ENCODE assay signal across 34 cellular contexts in the genomic region with DNA sequence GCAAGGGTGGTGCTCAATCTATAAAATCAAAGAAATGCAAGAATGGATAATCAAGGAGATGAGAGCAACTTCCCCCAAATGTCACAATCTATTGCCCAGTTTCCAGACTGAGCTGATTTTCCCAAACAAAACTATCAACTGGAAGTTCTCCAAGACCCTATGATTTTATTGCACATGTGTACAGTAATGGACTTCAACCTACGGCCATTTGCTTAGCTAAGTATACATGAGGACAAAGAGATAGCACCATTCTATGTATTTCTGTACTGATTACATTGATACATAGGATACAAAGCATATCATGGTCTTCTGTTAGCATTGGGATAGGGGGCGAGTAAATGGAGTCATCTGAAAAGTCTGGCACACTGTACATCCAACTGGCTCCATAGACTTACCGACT.
"Had no signal": no experiment of that assay in that cellular context is flagged by ENCODE, and none has a peak within 500 bp of the region (broad histone marks: within the 10 kb centered on the region; RNA-seq: fewer than 3 reads in every experiment).

No MANE protein-coding gene starts in this region.

- H3K9me3 ChIP-seq: MG63 had no signal

- H3K27ac ChIP-seq: KMS-11 had no signal

- DNase-seq: Karpas-422, Kasumi-1, MG63, MM.1S, MV-4-11, NCI-H1048, NCI-H1092, NCI-H1092 treated with DMSO at 0.1 percent for 48 hours, NCI-H1105, NCI-H1105 treated with DMSO at 0.1 percent for 48 hours, NCI-H1417, NCI-H1417 treated with DMSO at 0.1 percent for 48 hours, NCI-H1436, NCI-H1436 treated with DMSO at 0.1 percent for 48 hours, NCI-H146, NCI-H1694, NCI-H1694 treated with DMSO at 0.1 percent for 48 hours, NCI-H187, NCI-H187 treated with DMSO at 0.1 percent for 48 hours, NCI-H1930, NCI-H2029, NCI-H2029 treated with DMSO at 0.1 percent for 48 hours, NCI-H2081, NCI-H2081 treated with DMSO at 0.1 percent for 48 hours, NCI-H2107, NCI-H2171, NCI-H2171 treated with DMSO at 0.1 percent for 48 hours, NCI-H2227 treated with DMSO at 0.1 percent for 48 hours, NCI-H226, NCI-H345, NCI-H446, NCI-H446 treated with DMSO at 0.1 percent for 48 hours, NCI-H510A had no signal

- H3K4me3 ChIP-seq: MG63 had no signal

- H3K27me3 ChIP-seq: MG63 had no signal

- H3K36me3 ChIP-seq: MG63 had no signal
